In the genomic region with DNA sequence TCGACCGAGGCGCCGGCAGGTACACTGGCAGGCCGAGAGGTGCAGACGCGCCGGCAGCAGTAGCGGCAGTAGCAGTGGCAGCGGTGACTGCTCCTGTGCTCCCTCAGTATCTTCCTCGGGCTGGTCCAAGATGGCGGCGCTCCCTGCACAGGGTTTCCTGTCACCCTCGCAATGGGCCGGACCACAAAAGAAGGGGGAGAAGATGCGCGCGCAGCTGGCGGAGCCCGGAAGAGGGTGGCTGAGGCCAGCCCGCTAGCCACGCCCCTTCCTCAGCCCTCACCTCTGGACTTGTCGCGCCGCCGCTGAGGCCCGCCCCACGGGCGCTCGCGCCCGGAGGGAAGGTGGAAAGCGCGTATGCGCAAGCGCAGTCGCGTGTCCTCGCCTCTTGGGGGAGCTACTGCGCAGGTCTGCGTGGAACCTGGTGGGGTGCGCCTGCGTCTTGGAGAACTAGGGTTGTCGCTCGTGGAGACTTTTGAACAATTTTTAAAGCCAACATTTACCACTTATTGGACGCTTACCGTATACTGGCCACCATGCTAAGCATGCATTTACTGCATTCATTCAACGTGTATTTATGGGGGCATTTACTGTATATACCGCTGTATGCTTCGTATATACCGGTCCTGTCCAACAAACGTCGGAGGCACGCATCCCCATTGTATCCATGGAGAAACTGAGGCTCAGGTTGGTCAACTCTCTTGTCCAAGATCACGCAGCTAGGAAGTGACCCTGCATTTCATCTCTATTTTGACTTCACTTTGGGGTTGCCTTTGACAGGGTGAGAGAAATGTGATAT, we compare ENCODE assay signal across 1 cellular context.
TF ChIP-seq lines count a peak whose summit lies in the region.

Gene RAB14, minus strand, starts transcription at position 132 of the 796 bp plus-strand sequence. CDS start 8,457 bp downstream, outside the sequence.

TF ChIP-seq in HepG2, 621 proteins besides CTCF, POLR2A, EP300 and RAD21 (continued from another document and continues in another):
- TF ChIP-seq BCL3 (CRISPR knock-in tag; IDR thresholded peaks at IDR 0.05) (0 out of 2 replicates have a peak, but pooled peaks have one; percentile 24), ZNF607 (CRISPR knock-in tag; IDR thresholded peaks at IDR 0.05; ENCODE audit: borderline replicate concordance) (peak; percentile 44; the same call in 1 of the 2 replicates), FOXP1 (IDR thresholded peaks at IDR 0.05) (no peak), FOXP1 (CRISPR knock-in tag; IDR thresholded peaks at IDR 0.05) (no peak), ZMAT3 (CRISPR knock-in tag; conservative IDR thresholded peaks at IDR 0.05) (no peak), ZHX2 (IDR thresholded peaks at IDR 0.05; ENCODE audit: low read depth) (peak; percentile 85), ZHX2 (CRISPR knock-in tag; IDR thresholded peaks at IDR 0.05; ENCODE audit: borderline replicate concordance) (no peak), SNAPC4 (CRISPR knock-in tag; IDR thresholded peaks at IDR 0.05) (no peak), RBM39 (IDR thresholded peaks at IDR 0.05; ENCODE audit: low read depth, low read length, poor library complexity, severe bottlenecking) (peak; percentile 79), ZNF280D (CRISPR knock-in tag; IDR thresholded peaks at IDR 0.05) (peak; percentile 76; the same call in 1 of the 2 replicates), MED1 (CRISPR knock-in tag; IDR thresholded peaks at IDR 0.05) (peak; percentile 61), KMT2A (CRISPR knock-in tag; IDR thresholded peaks at IDR 0.05) (peak; percentile 97), ZNF646 (CRISPR knock-in tag; IDR thresholded peaks at IDR 0.05) (no peak), NBN (conservative IDR thresholded peaks at IDR 0.05) (no peak), RXRB (CRISPR knock-in tag; IDR thresholded peaks at IDR 0.05; ENCODE audit: borderline replicate concordance) (peak; percentile 67; the same call in 1 of the 2 replicates), ZNF441 (CRISPR knock-in tag; IDR thresholded peaks at IDR 0.05; ENCODE audit: borderline replicate concordance) (no peak; the same call in 1 of the 2 replicates), NR3C1 (CRISPR knock-in tag; IDR thresholded peaks at IDR 0.05) (no peak), SALL2 (CRISPR knock-in tag; IDR thresholded peaks at IDR 0.05) (peak; percentile 87), ZNF275 (CRISPR knock-in tag; IDR thresholded peaks at IDR 0.05; ENCODE audit: borderline replicate concordance) (no peak), MTF2 (CRISPR knock-in tag; IDR thresholded peaks at IDR 0.05; ENCODE audit: borderline replicate concordance) (no peak), SOX5 (CRISPR knock-in tag; IDR thresholded peaks at IDR 0.05; ENCODE audit: borderline replicate concordance) (peak; percentile 50), BORCS8-MEF2B (CRISPR knock-in tag; IDR thresholded peaks at IDR 0.05) (0 out of 2 replicates have a peak, but pooled peaks have one; percentile 39), ZNF205 (CRISPR knock-in tag; IDR thresholded peaks at IDR 0.05) (peak; percentile 77), ZFAT (CRISPR knock-in tag; conservative IDR thresholded peaks at IDR 0.05) (no peak), ZNF460 (CRISPR knock-in tag; IDR thresholded peaks at IDR 0.05; ENCODE audit: borderline replicate concordance) (no peak; the same call in 1 of the 2 replicates), CBFB (CRISPR knock-in tag; IDR thresholded peaks at IDR 0.05) (peak; percentile 84), ZMYM4 (CRISPR knock-in tag; IDR thresholded peaks at IDR 0.05) (peak; percentile 88), IRF2 (CRISPR knock-in tag; IDR thresholded peaks at IDR 0.05) (peak; percentile 58; the same call in 1 of the 2 replicates)
